In genomic region chr3:51953445-51953844, GRCh38 we compare ENCODE assay signal across 13 cellular contexts. TPM values are rescaled to one million over a fixed set of nuclear protein-coding genes. Genes with fewer than 3 reads are reported as not detected.
A peak's percentile ranks its signal among the peaks of the same experiment; 100 is the strongest.
DNase-seq lines count a peak whose midpoint lies in the region; ATAC-seq and TF ChIP-seq lines count a peak whose summit lies in the region.
"Had no signal": no experiment of that assay in that cellular context is flagged by ENCODE, and none has a peak within 500 bp of the region (broad histone marks: within the 10 kb centered on the region; RNA-seq: fewer than 3 reads in every experiment).

No MANE protein-coding gene starts in this region.

- no peak overlapping the region for H3K27ac Mint-ChIP-seq in activated T-helper 17 cell treated with anti-CD3 and anti-CD28 coated beads, Interleukin-2, amount 50 U/mL, for 72 hours

- no peak for TF ChIP-seq POLR2A in vagina (IDR thresholded peaks at IDR 0.05)

- H3K36me3 Mint-ChIP-seq in activated T-helper 17 cell treated with anti-CD3 and anti-CD28 coated beads, Interleukin-2, amount 50 U/mL, for 72 hours (ENCODE audit: low read depth), result peaks cover 5% of the 10 kb centered on the region

- no peaks in the 10 kb centered on the region for H3K9me3 ChIP-seq in vagina

- H3K4me1 Mint-ChIP-seq in activated T-helper 17 cell treated with anti-CD3 and anti-CD28 coated beads, Interleukin-2, amount 50 U/mL, for 72 hours, result peaks cover 9% of the 10 kb centered on the region

- H3K27me3 ChIP-seq in vagina, result no peaks in the 10 kb centered on the region

- H3K4me1 ChIP-seq in vagina, result peaks cover 15% of the 10 kb centered on the region

- peaks cover 0 to 7% of the 10 kb centered on the region in 2 donors for H3K36me3 ChIP-seq in vagina

- intact Hi-C loops in vagina (cut with DNase I), result no loop called here

- H3K27ac ChIP-seq in vagina, result no peak overlapping the region

- peaks cover 23% of the 10 kb centered on the region for H3K27me3 Mint-ChIP-seq in activated T-helper 17 cell treated with anti-CD3 and anti-CD28 coated beads, Interleukin-2, amount 50 U/mL, for 72 hours

- TF ChIP-seq CTCF in vagina (IDR thresholded peaks at IDR 0.05), result no peak

- H3K4me3 Mint-ChIP-seq in activated T-helper 17 cell treated with anti-CD3 and anti-CD28 coated beads, Interleukin-2, amount 50 U/mL, for 72 hours, result no peak overlapping the region

- no peak overlapping the region for H3K4me3 ChIP-seq in vagina

- DNase-seq in EH (ENCODE audit: low read depth) (peak; percentile 88), NCI-H2029 (lab: John Stamatoyannopoulos, UW) (peak; percentile 57), SKM-1 (lab: John Stamatoyannopoulos, UW; ENCODE audit: unreplicated experiment) (peak; percentile 77), iris pigment epithelial cell (ENCODE audit: low read depth) (peak; percentile 92), kidney glomerular epithelial cell (lab: John Stamatoyannopoulos, UW) (no peak), vagina (ENCODE audit: extremely low spot score in 2 of 2) (no peak)
- no peak for DNase-seq in stimulated activated CD4-positive, alpha-beta T cell treated with anti-CD3 and anti-CD28 coated beads, Interleukin-2, amount 100 ng/mL, for 24 hours
- DNase-seq: amniotic stem cell, DMS79 treated with DMSO at 0.1 percent for 48 hours, kidney, NCI-H187, occipital lobe had no signal

- no peaks in the 10 kb centered on the region for H3K9me3 Mint-ChIP-seq in activated T-helper 17 cell treated with anti-CD3 and anti-CD28 coated beads, Interleukin-2, amount 50 U/mL, for 72 hours

- ATAC-seq in activated T-helper 17 cell treated with anti-CD3 and anti-CD28 coated beads, Interleukin-2, amount 50 U/mL, for 72 hours (replicated peaks), result no peak

RNA-seq across cellular contexts. Expression of gene GPR62, which starts 1.7 kb away (rescaled TPM):
- total RNA-seq in vagina, result not detected
- total RNA-seq in activated T-helper 17 cell treated with anti-CD3 and anti-CD28 coated beads, Interleukin-2, amount 50 U/mL, for 72 hours, result not detected

RNA-seq across cellular contexts. Expression of gene PARP3, which starts 11.3 kb away (rescaled TPM):
- total RNA-seq in vagina, result 20.6 TPM
- 10 to 100 TPM; 10.4 to 13.4 TPM for total RNA-seq in activated T-helper 17 cell treated with anti-CD3 and anti-CD28 coated beads, Interleukin-2, amount 50 U/mL, for 72 hours

RNA-seq across cellular contexts. Expression of gene RRP9, which starts 11.7 kb away (rescaled TPM):
- 12.5 TPM for total RNA-seq in vagina
- total RNA-seq in activated T-helper 17 cell treated with anti-CD3 and anti-CD28 coated beads, Interleukin-2, amount 50 U/mL, for 72 hours, result 10 to 100 TPM; 21.5 to 53.0 TPM

RNA-seq across cellular contexts. Expression of gene PCBP4, which starts 13.8 kb away (rescaled TPM):
- total RNA-seq in vagina, result 36.6 TPM
- total RNA-seq in activated T-helper 17 cell treated with anti-CD3 and anti-CD28 coated beads, Interleukin-2, amount 50 U/mL, for 72 hours, result 10 to 100 TPM; 16.4 to 18.5 TPM

RNA-seq across cellular contexts. Expression of gene ABHD14B, which starts 20.4 kb away (rescaled TPM):
- total RNA-seq in vagina, result 46.9 TPM
- 10 to 100 TPM; 34.4 to 42.0 TPM for total RNA-seq in activated T-helper 17 cell treated with anti-CD3 and anti-CD28 coated beads, Interleukin-2, amount 50 U/mL, for 72 hours

Comparison
In these comparisons a context has a peak if more than half of its experiments do, and no peak if none do; other contexts are left out.
1. DNase-seq: peak in EH (single experiment), NCI-H2029 (single experiment), SKM-1 (single experiment) and iris pigment epithelial cell (single experiment); none in stimulated activated CD4-positive, alpha-beta T cell treated with anti-CD3 and anti-CD28 coated beads, Interleukin-2, amount 100 ng/mL, for 24 hours (0 of 2), kidney glomerular epithelial cell (single experiment) and vagina (0 of 2).